Comparison of ENCODE assay signal across 24 cellular contexts in the genomic region with DNA sequence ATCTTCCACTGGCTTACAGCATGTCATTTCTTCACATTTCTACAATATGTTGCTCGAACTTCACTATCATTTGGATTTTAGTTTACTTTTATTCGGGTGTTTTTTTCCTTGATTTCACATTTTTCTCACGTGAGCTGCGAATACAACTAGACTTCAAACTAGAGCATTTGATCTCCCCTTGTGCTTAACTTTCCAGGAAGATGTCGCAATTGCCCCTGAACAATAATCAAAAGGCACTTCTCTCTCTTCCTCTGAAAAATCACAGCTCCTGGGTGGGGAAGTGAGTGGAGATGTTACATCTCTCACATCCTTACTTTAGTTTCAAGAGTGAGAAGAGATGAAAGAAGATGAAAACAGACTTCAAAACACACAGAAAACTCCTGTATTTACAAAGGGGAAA.
"Had no signal": no experiment of that assay in that cellular context is flagged by ENCODE, and none has a peak within 500 bp of the region (broad histone marks: within the 10 kb centered on the region; RNA-seq: fewer than 3 reads in every experiment).

No MANE protein-coding gene starts in this region.

- H3K36me3 ChIP-seq: left ventricle myocardium inferior, neural progenitor cell, ovary, right atrium auricular region, spleen, tibial nerve, uterus had no signal

- H3K9me3 ChIP-seq: ovary, right atrium auricular region, tibial nerve, uterus had no signal

- ATAC-seq: natural killer cell; sciatic nerve; stimulated activated memory B cell treated with anti-CD40 and anti-IgM and Interleukin-4, amounts not matched to agents 10 μg/mL and 1 μg/mL and 100 μg/mL, for 72 hours; stimulated activated naive CD8-positive, alpha-beta T cell treated with anti-CD3 and anti-CD28 coated beads, Interleukin-15, amount 100 ng/mL, for 72 hours had no signal

- H3K27me3 ChIP-seq: hepatocyte, neural progenitor cell, ovary, right atrium auricular region, spleen, tibial nerve, uterus had no signal

- H3K9ac ChIP-seq: neural progenitor cell had no signal

- H3K4me1 ChIP-seq: left ventricle myocardium inferior, neural progenitor cell, right atrium auricular region, spleen, tibial nerve, uterus had no signal

- H3K4me3 ChIP-seq: hepatocyte, left ventricle myocardium inferior, lung, neural progenitor cell, ovary, right atrium auricular region, skin epidermis, spleen, tibial nerve, uterus had no signal

- H2AFZ ChIP-seq: hepatocyte, neural progenitor cell had no signal

- DNase-seq: islet precursor cell; left ventricle myocardium inferior; mesendoderm; naive B cell; natural killer cell; nephron progenitor cell; ovary; spleen; stimulated activated CD4-positive, alpha-beta T cell treated with anti-CD3 and anti-CD28 coated beads, Interleukin-1b, Interleukin-23, amount 100 ng/mL, for 48 hours; stimulated activated CD4-positive, alpha-beta T cell treated with anti-CD3 and anti-CD28 coated beads, Interleukin-2, amount 100 ng/mL, for 48 hours; stimulated activated CD4-positive, alpha-beta T cell treated with anti-CD3 and anti-CD28 coated beads, Interleukin-4, amount 100 ng/mL, for 4 hours; stimulated activated CD8-positive, alpha-beta memory T cell treated with anti-CD3 and anti-CD28 coated beads, Interleukin-4, amount 100 ng/mL, for 48 hours; stimulated activated naive CD4-positive, alpha-beta T cell treated with Interleukin-2 at 50 U/mL for 16 hours; stimulated activated naive CD8-positive, alpha-beta T cell treated with anti-CD3 and anti-CD28 coated beads, Interleukin-15, amount 100 ng/mL, for 72 hours; substantia nigra; uterus had no signal

- H3K4me2 ChIP-seq: hepatocyte, neural progenitor cell had no signal

- H3K27ac ChIP-seq: hepatocyte, left ventricle myocardium inferior, neural progenitor cell, ovary, right atrium auricular region, skin epidermis, spleen, tibial nerve, uterus had no signal

- H3K79me2 ChIP-seq: hepatocyte had no signal
